In genomic region chr19:10717054-10717355, GRCh38 we compare ENCODE assay signal across 9 cellular contexts. TPM values are rescaled to one million over a fixed set of nuclear protein-coding genes. Genes with fewer than 3 reads are reported as not detected.
DNase-seq lines count a peak whose midpoint lies in the region; ATAC-seq lines count a peak whose summit lies in the region.
"Had no signal": no experiment of that assay in that cellular context is flagged by ENCODE, and none has a peak within 500 bp of the region (broad histone marks: within the 10 kb centered on the region; RNA-seq: fewer than 3 reads in every experiment).

No MANE protein-coding gene starts in this region.

- no peak for DNase-seq in activated CD8-positive, alpha-beta memory T cell treated with anti-CD3 and anti-CD28 coated beads, Interleukin-2, amount 10 ng/mL, durations not matched to agents 7 days and 5 days
- DNase-seq in activated CD8-positive, alpha-beta memory T cell treated with anti-CD3 and anti-CD28 coated beads, Interleukin-2, amount 50 U/mL, for 48 hours = no peak
- DNase-seq in substantia nigra (lab: John Stamatoyannopoulos, UW) = no peak
- DNase-seq in UCSD-AML1 (lab: John Stamatoyannopoulos, UW; ENCODE audit: unreplicated experiment) = no peak

- H3K27me3 ChIP-seq in layer of hippocampus (ENCODE audit: control insufficient read depth, insufficient read depth, low read length) = no peaks in the 10 kb centered on the region
- H3K27me3 ChIP-seq: BE2C had no signal

- H3K4me3 Mint-ChIP-seq in activated CD8-positive, alpha-beta memory T cell treated with anti-CD3 and anti-CD28 coated beads, Interleukin-2, amount 10 ng/mL, durations not matched to agents 7 days and 5 days = peak overlapping the region; percentile 98
- peak overlapping the region; percentile 78 for H3K4me3 Mint-ChIP-seq in activated naive CD8-positive, alpha-beta T cell

- H3K27ac ChIP-seq in layer of hippocampus (ENCODE audit: low read depth, low read length) = peak overlapping the region; percentile 81
- H3K27ac ChIP-seq in substantia nigra (ENCODE audit: low read depth, low read length, poor library complexity, severe bottlenecking) = peak overlapping the region; percentile 77

- no peak for ATAC-seq in activated CD8-positive, alpha-beta memory T cell treated with anti-CD3 and anti-CD28 coated beads, Interleukin-2, amount 10 ng/mL, durations not matched to agents 7 days and 5 days
- ATAC-seq in GM18858 (IDR thresholded peaks at IDR 0.05; ENCODE audit: unreplicated experiment) (no peak), HG03342 (IDR thresholded peaks at IDR 0.05; ENCODE audit: unreplicated experiment) (no peak)

- peaks cover 14% of the 10 kb centered on the region for H3K36me3 Mint-ChIP-seq in activated CD8-positive, alpha-beta memory T cell treated with anti-CD3 and anti-CD28 coated beads, Interleukin-2, amount 10 ng/mL, durations not matched to agents 7 days and 5 days
- H3K36me3 Mint-ChIP-seq in activated naive CD8-positive, alpha-beta T cell = peaks cover 4% of the 10 kb centered on the region

- peak overlapping the region; percentile 83 for H3K27ac Mint-ChIP-seq in activated CD8-positive, alpha-beta memory T cell treated with anti-CD3 and anti-CD28 coated beads, Interleukin-2, amount 10 ng/mL, durations not matched to agents 7 days and 5 days
- H3K27ac Mint-ChIP-seq in activated naive CD8-positive, alpha-beta T cell = peak overlapping the region; percentile 91

- no peaks in the 10 kb centered on the region for H3K27me3 Mint-ChIP-seq in activated CD8-positive, alpha-beta memory T cell treated with anti-CD3 and anti-CD28 coated beads, Interleukin-2, amount 10 ng/mL, durations not matched to agents 7 days and 5 days
- H3K27me3 Mint-ChIP-seq in activated naive CD8-positive, alpha-beta T cell = no peaks in the 10 kb centered on the region

- H3K9me3 Mint-ChIP-seq in activated CD8-positive, alpha-beta memory T cell treated with anti-CD3 and anti-CD28 coated beads, Interleukin-2, amount 10 ng/mL, durations not matched to agents 7 days and 5 days (ENCODE audit: low read depth) = no peaks in the 10 kb centered on the region
- H3K9me3 Mint-ChIP-seq in activated naive CD8-positive, alpha-beta T cell (ENCODE audit: low read depth) = no peaks in the 10 kb centered on the region

- peaks cover 32% of the 10 kb centered on the region for H3K4me1 Mint-ChIP-seq in activated CD8-positive, alpha-beta memory T cell treated with anti-CD3 and anti-CD28 coated beads, Interleukin-2, amount 10 ng/mL, durations not matched to agents 7 days and 5 days
- peaks cover 30% of the 10 kb centered on the region for H3K4me1 Mint-ChIP-seq in activated naive CD8-positive, alpha-beta T cell (ENCODE audit: low read depth)

- CTCF ChIA-PET in activated CD8-positive, alpha-beta memory T cell treated with anti-CD3 and anti-CD28 coated beads, Interleukin-2, amount 10 ng/mL, durations not matched to agents 7 days and 5 days (lab: Charles Lee) = interaction anchor here (0.6 to 6.6 kb wide), 35 partner anchors 8 to 658 kb away, joined by 3 to 132 read pairs (median 9); partner anchors contain the start of genes CARM1, QTRT1 and TMED1

RNA-seq across cellular contexts. Expression of gene DNM2, which starts 0.9 kb away (rescaled TPM):
- total RNA-seq in activated CD8-positive, alpha-beta memory T cell treated with anti-CD3 and anti-CD28 coated beads, Interleukin-2, amount 10 ng/mL, durations not matched to agents 7 days and 5 days = 100 to 1,000 TPM; 267 to 315 TPM

RNA-seq across cellular contexts. Expression of gene QTRT1, which starts 15.8 kb away (rescaled TPM):
- total RNA-seq in activated CD8-positive, alpha-beta memory T cell treated with anti-CD3 and anti-CD28 coated beads, Interleukin-2, amount 10 ng/mL, durations not matched to agents 7 days and 5 days = 10 to 100 TPM; 40.1 to 48.8 TPM
